In the genomic region with DNA sequence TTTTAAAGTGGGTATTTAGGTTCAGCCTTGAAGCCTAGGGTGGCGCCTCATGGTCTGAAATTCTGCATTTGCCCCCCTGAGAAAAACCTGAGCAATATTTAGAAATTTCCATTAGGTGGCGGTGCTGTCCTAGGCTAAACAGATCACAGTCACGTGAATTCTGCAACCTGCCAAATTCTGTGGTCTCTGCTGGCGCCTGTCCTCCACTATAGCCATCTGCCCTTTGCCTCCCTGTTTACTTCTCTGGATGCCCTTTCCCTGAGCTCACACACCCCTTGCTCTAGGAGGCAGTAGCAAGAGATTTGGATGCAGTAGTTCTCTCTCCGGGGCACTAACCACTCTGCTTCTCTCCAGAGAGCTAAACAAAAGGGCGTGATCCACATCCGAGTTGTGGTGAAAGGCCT, we compare ENCODE assay signal across 8 cellular contexts. TPM values are rescaled to one million over a fixed set of nuclear protein-coding genes. Genes with fewer than 3 reads are reported as not detected.
A peak's percentile ranks its signal among the peaks of the same experiment; 100 is the strongest.
DNase-seq lines count a peak whose midpoint lies in the region; ATAC-seq and TF ChIP-seq lines count a peak whose summit lies in the region.

No MANE protein-coding gene starts in this region.

- H3K9me3 ChIP-seq in thoracic aorta, result no peaks in the 10 kb centered on the region

- peaks cover 19% of the 10 kb centered on the region for H3K36me3 ChIP-seq in thoracic aorta

- peak; percentile 51 for TF ChIP-seq CTCF in astrocyte of the spinal cord (IDR thresholded peaks at IDR 0.05; ENCODE audit: low read depth, low read length)
- peak; percentile 14 for TF ChIP-seq CTCF in thoracic aorta (IDR thresholded peaks at IDR 0.05)

- H3K27ac ChIP-seq in thoracic aorta, result no peak overlapping the region

- in situ Hi-C loops in Caki2 (cut with HindIII; ENCODE audit: low pct_unique_long_range_greater_than_20kb, low sequenced_read_pairs), result no loop called here
- in situ Hi-C loops in astrocyte of the spinal cord (cut with HindIII; ENCODE audit: low sequenced_read_pairs), result no loop called here

- H3K4me3 ChIP-seq in astrocyte of the spinal cord (ENCODE audit: low read depth, low read length) (no peak overlapping the region), thoracic aorta (no peak overlapping the region)

- peak; percentile 19 for DNase-seq in Caki2 (ENCODE audit: low read depth)
- DNase-seq in NCI-H345 (lab: John Stamatoyannopoulos, UW), result peak; percentile 6
- DNase-seq in astrocyte of the spinal cord (ENCODE audit: low read depth, low spot score), result peak; percentile 33
- peak; percentile 69 for DNase-seq in inferior parietal cortex (ENCODE audit: extremely low spot score)
- DNase-seq in thoracic aorta (ENCODE audit: low spot score), result no peak

- no peaks in the 10 kb centered on the region for H3K4me1 ChIP-seq in thoracic aorta (ENCODE audit: control insufficient read depth in 1 of 2, low read depth in 2 of 2)

- ATAC-seq in GM21367 (IDR thresholded peaks at IDR 0.05; ENCODE audit: unreplicated experiment) (peak; percentile 53), thoracic aorta (ENCODE audit: insufficient number of reproducible peaks, low FRiP score, low read depth) (no peak), GM18861 (IDR thresholded peaks at IDR 0.05; ENCODE audit: unreplicated experiment) (no peak), GM18511 (IDR thresholded peaks at IDR 0.05; ENCODE audit: unreplicated experiment) (no peak)

- H3K27me3 ChIP-seq in thoracic aorta (replicated peaks; ENCODE audit: insufficient read depth), result no peaks in the 10 kb centered on the region

RNA-seq across cellular contexts. Expression of gene MRPS11, which starts 9.1 kb away (rescaled TPM):
- total RNA-seq in Caki2 (2014; rRNA removed; shearing (Covaris generic); ENCODE audit: low replicate concordance), result 70.5 and 85.1 TPM in 2 replicates
- 10 to 100 TPM in 1 of 2 donors, 1 to 10 TPM in 1; 8.5 to 37.9 TPM for total RNA-seq in thoracic aorta

RNA-seq across cellular contexts. Expression of gene MRPL46, which starts 9.4 kb away (rescaled TPM):
- 38.5 and 53.3 TPM in 2 replicates for total RNA-seq in Caki2 (2014; rRNA removed; shearing (Covaris generic); ENCODE audit: low replicate concordance)
- 10 to 100 TPM in 1 of 2 donors, 1 to 10 TPM in 1; 3.9 to 13.5 TPM for total RNA-seq in thoracic aorta
